In genomic region chr13:38967446-38967845, GRCh38 we compare ENCODE assay signal across 1 cellular context.
TF ChIP-seq lines count a peak whose summit lies in the region.

No MANE protein-coding gene starts in this region.

TF ChIP-seq in GM23338, 12 proteins besides CTCF, POLR2A, EP300 and RAD21 (continued from another document):
- no peak for TF ChIP-seq EZH2phosphoT487 (IDR thresholded peaks at IDR 0.05; ENCODE audit: unreplicated experiment)
- no peak for TF ChIP-seq REST (IDR thresholded peaks at IDR 0.05; ENCODE audit: unreplicated experiment)
- no peak for TF ChIP-seq ETS1 (IDR thresholded peaks at IDR 0.05)
- no peak for TF ChIP-seq ZNF114 (CRISPR knock-in tag; IDR thresholded peaks at IDR 0.05)
- no peak for TF ChIP-seq POLR2AphosphoS5 (IDR thresholded peaks at IDR 0.05; ENCODE audit: low read depth)
